In the genomic region with DNA sequence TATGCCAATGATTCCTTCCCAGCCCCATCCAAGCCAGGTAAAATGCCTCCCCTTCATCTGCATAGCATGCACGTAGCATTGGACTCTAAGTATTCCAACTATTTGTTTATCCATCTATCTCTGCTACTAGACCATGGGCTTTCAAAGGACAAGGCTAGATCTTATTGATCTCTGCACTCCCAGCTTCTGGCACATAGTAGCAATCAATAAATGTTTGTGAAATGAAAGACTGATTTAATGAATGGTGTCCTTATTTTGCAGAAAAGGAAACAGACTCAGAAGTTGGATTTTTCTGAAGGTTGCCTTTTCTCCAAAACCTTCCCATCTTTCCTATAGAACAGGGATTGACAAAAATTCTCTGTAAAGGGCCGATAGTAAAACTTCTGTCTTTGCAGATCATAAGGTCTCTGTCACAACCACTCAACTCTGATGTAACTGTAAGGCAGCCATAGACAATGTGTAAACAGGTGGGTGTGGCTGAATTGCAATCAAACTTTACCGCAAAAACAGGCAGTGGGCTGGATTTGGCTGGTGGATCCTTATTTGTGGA, we compare ENCODE assay signal across 22 cellular contexts. TPM values are rescaled to one million over a fixed set of nuclear protein-coding genes. Genes with fewer than 3 reads are reported as not detected.
DNase-seq lines count a peak whose midpoint lies in the region; ATAC-seq and TF ChIP-seq lines count a peak whose summit lies in the region.
"Had no signal": no experiment of that assay in that cellular context is flagged by ENCODE, and none has a peak within 500 bp of the region (broad histone marks: within the 10 kb centered on the region; RNA-seq: fewer than 3 reads in every experiment).

No MANE protein-coding gene starts in this region.

- H3K27ac ChIP-seq in body of pancreas (peak overlapping the region in 3 of 4 donors; percentile 21 to 72 (median 64)), right lobe of liver (peak overlapping the region in 2 of 3 donors; percentile 5 to 45), GM23248 (no peak overlapping the region), MM.1S (ENCODE audit: low read length) (no peak overlapping the region), left ventricle myocardium inferior (replicated peaks) (no peak overlapping the region)

- WGBS in body of pancreas, 2 donors: 10 to 16% methylated on average over 3 of the region's 3 CpGs
- 29% methylated on average over 3 of the region's 3 CpGs for WGBS in right lobe of liver (ENCODE audit: insufficient coverage, low coverage, low lambda C conversion rate, missing lambda C conversion rate)
- 15 to 16% methylated on average over 3 of the region's 3 CpGs for WGBS in GM23248 (ENCODE audit: low coverage in 1 of 2, low lambda C conversion rate in 2 of 2, missing lambda C conversion rate in 2 of 2), 2 experiments

- H4K20me1 ChIP-seq in GM23248 (ENCODE audit: insufficient read depth) (no peaks in the 10 kb centered on the region; the same call in 1 of the 2 replicates), MM.1S (ENCODE audit: insufficient read depth, low read length) (no peaks in the 10 kb centered on the region)

- H3K9me3 Mint-ChIP-seq in activated CD8-positive, alpha-beta memory T cell treated with anti-CD3 and anti-CD28 coated beads, Interleukin-2, amount 10 ng/mL, durations not matched to agents 7 days and 5 days (ENCODE audit: low read depth): no peaks in the 10 kb centered on the region
- H3K9me3 Mint-ChIP-seq: HFFc6 had no signal

- ATAC-seq in body of pancreas (peak; percentile 79), right lobe of liver (peak; percentile 86 to 93 (median 92))
- no peak for ATAC-seq in activated CD8-positive, alpha-beta memory T cell treated with anti-CD3 and anti-CD28 coated beads, Interleukin-2, amount 10 ng/mL, durations not matched to agents 7 days and 5 days

- H3K36me3 ChIP-seq in body of pancreas (replicated peaks in 1 of 2; ENCODE audit: insufficient read depth in 1 of 2, low read depth in 2 of 2) (no peaks in the 10 kb centered on the region), right lobe of liver (no peaks in the 10 kb centered on the region), GM23248 (ENCODE audit: low read depth) (no peaks in the 10 kb centered on the region), MM.1S (replicated peaks; ENCODE audit: insufficient read depth, low read length) (no peaks in the 10 kb centered on the region), left ventricle myocardium inferior (no peaks in the 10 kb centered on the region)
- H3K36me3 ChIP-seq: HAP-1, MG63 had no signal

- H3K27me3 ChIP-seq in body of pancreas (no peaks in the 10 kb centered on the region), right lobe of liver (no peaks in the 10 kb centered on the region), GM23248 (replicated peaks; ENCODE audit: insufficient read depth) (no peaks in the 10 kb centered on the region; the same call in 1 of the 2 replicates), MM.1S (replicated peaks; ENCODE audit: insufficient read depth, low read length) (no peaks in the 10 kb centered on the region), left ventricle myocardium inferior (ENCODE audit: low read depth) (peaks cover 77% of the 10 kb centered on the region)
- H3K27me3 ChIP-seq: MG63 had no signal

- no peak overlapping the region for H3K9ac ChIP-seq in GM23248
- no peak overlapping the region for H3K9ac ChIP-seq in MM.1S (ENCODE audit: low read length)
- H3K9ac ChIP-seq: SK-N-SH had no signal

- H3K9me2 ChIP-seq in GM23248 (ENCODE audit: insufficient read depth) (no peaks in the 10 kb centered on the region), MM.1S (replicated peaks; ENCODE audit: insufficient read depth, low read length) (no peaks in the 10 kb centered on the region)
- H3K9me2 ChIP-seq: SK-N-SH had no signal

- H3K36me3 Mint-ChIP-seq in activated CD8-positive, alpha-beta memory T cell treated with anti-CD3 and anti-CD28 coated beads, Interleukin-2, amount 10 ng/mL, durations not matched to agents 7 days and 5 days: no peaks in the 10 kb centered on the region

- H3F3A ChIP-seq in GM23248 (ENCODE audit: insufficient read depth): no peaks in the 10 kb centered on the region
- H3F3A ChIP-seq in MM.1S (ENCODE audit: insufficient read depth, low read length): no peaks in the 10 kb centered on the region

- TF ChIP-seq CTCF in body of pancreas (IDR thresholded peaks at IDR 0.05) (no peak), right lobe of liver (IDR thresholded peaks at IDR 0.05) (no peak), MM.1S (IDR thresholded peaks at IDR 0.05; ENCODE audit: low read length) (no peak), left ventricle myocardium inferior (IDR thresholded peaks at IDR 0.05; ENCODE audit: borderline replicate concordance) (no peak)

- no peak overlapping the region for H3K27ac Mint-ChIP-seq in activated CD8-positive, alpha-beta memory T cell treated with anti-CD3 and anti-CD28 coated beads, Interleukin-2, amount 10 ng/mL, durations not matched to agents 7 days and 5 days
- H3K27ac Mint-ChIP-seq: HFFc6 had no signal

- peaks cover 24% of the 10 kb centered on the region for H3K27me3 Mint-ChIP-seq in activated CD8-positive, alpha-beta memory T cell treated with anti-CD3 and anti-CD28 coated beads, Interleukin-2, amount 10 ng/mL, durations not matched to agents 7 days and 5 days

- H3K4me1 ChIP-seq in body of pancreas: no peaks in the 10 kb centered on the region
- peaks cover 0 to 9% (median 0%) of the 10 kb centered on the region in 4 donors for H3K4me1 ChIP-seq in right lobe of liver
- H3K4me1 ChIP-seq in GM23248 (ENCODE audit: insufficient read depth): no peaks in the 10 kb centered on the region
- H3K4me1 ChIP-seq in MM.1S (ENCODE audit: low read length): no peaks in the 10 kb centered on the region
- no peaks in the 10 kb centered on the region for H3K4me1 ChIP-seq in left ventricle myocardium inferior
- H3K4me1 ChIP-seq: HAP-1 had no signal

- no peaks in the 10 kb centered on the region for H3K4me1 Mint-ChIP-seq in activated CD8-positive, alpha-beta memory T cell treated with anti-CD3 and anti-CD28 coated beads, Interleukin-2, amount 10 ng/mL, durations not matched to agents 7 days and 5 days

- H3K4me3 ChIP-seq in body of pancreas (no peak overlapping the region), right lobe of liver (no peak overlapping the region), GM23248 (no peak overlapping the region), MM.1S (ENCODE audit: low read length) (no peak overlapping the region), left ventricle myocardium inferior (no peak overlapping the region)
- H3K4me3 ChIP-seq: HAP-1, MG63 had no signal

- H3K79me2 ChIP-seq in GM23248 (ENCODE audit: insufficient read depth): no peaks in the 10 kb centered on the region
- no peaks in the 10 kb centered on the region for H3K79me2 ChIP-seq in MM.1S (ENCODE audit: low read length)

- CTCF ChIA-PET in activated CD8-positive, alpha-beta memory T cell treated with anti-CD3 and anti-CD28 coated beads, Interleukin-2, amount 10 ng/mL, durations not matched to agents 7 days and 5 days (lab: Charles Lee): no interaction called here

- DNase-seq in NOMO-1 (lab: John Stamatoyannopoulos, UW; ENCODE audit: unreplicated experiment in 2 of 2) (peak; percentile 17 to 39), NOMO-1 treated with dmso at 0.1 percent for 144 hours (lab: John Stamatoyannopoulos, UW; ENCODE audit: unreplicated experiment) (no peak), body of pancreas (no peak), right lobe of liver (peak in 1 of 3 donors; percentile 51), GM23248 (no peak), MM.1S (no peak), left ventricle myocardium inferior (no peak)
- no peak for DNase-seq in activated CD8-positive, alpha-beta memory T cell treated with anti-CD3 and anti-CD28 coated beads, Interleukin-2, amount 10 ng/mL, durations not matched to agents 7 days and 5 days
- DNase-seq: 8988T, ACHN, GOT3, HFFc6, KG1, NCI-H1092, NCI-H1436, NCI-H187, NCI-H2081 treated with DMSO at 0.1 percent for 48 hours, NCI-H524, SK-N-SH, SW 1271 had no signal

- H2AFZ ChIP-seq in GM23248: no peak overlapping the region
- H2AFZ ChIP-seq in MM.1S (ENCODE audit: low read length): no peak overlapping the region

- in situ Hi-C loops in GM23248 (cut with MboI): no loop called here

- no peak for TF ChIP-seq POLR2A in body of pancreas (IDR thresholded peaks at IDR 0.05)
- no peak for TF ChIP-seq POLR2A in right lobe of liver (IDR thresholded peaks at IDR 0.05)

- H3K4me2 ChIP-seq in GM23248 (ENCODE audit: unreplicated experiment) (no peak overlapping the region), MM.1S (ENCODE audit: low read depth, low read length) (no peak overlapping the region)
- H3K4me2 ChIP-seq: SK-N-SH had no signal

- intact Hi-C loops in body of pancreas (cut with DNase I) (no loop called here), right lobe of liver (cut with DNase I) (no loop called here), left ventricle myocardium inferior (cut with micrococcal nuclease) (no loop called here)

- no peak overlapping the region for H3K4me3 Mint-ChIP-seq in activated CD8-positive, alpha-beta memory T cell treated with anti-CD3 and anti-CD28 coated beads, Interleukin-2, amount 10 ng/mL, durations not matched to agents 7 days and 5 days
- H3K4me3 Mint-ChIP-seq: HFFc6 had no signal

- no peaks in the 10 kb centered on the region for H3K9me3 ChIP-seq in body of pancreas
- no peaks in the 10 kb centered on the region for H3K9me3 ChIP-seq in right lobe of liver
- H3K9me3 ChIP-seq in GM23248 (ENCODE audit: low read depth): no peaks in the 10 kb centered on the region
- no peaks in the 10 kb centered on the region for H3K9me3 ChIP-seq in MM.1S (replicated peaks; ENCODE audit: insufficient read depth, low read length)
- H3K9me3 ChIP-seq in left ventricle myocardium inferior (replicated peaks): no peaks in the 10 kb centered on the region
- H3K9me3 ChIP-seq: HAP-1, MG63, SK-N-SH had no signal

RNA-seq across cellular contexts. Expression of gene CMTR2, which starts 7.5 kb away (rescaled TPM):
- total RNA-seq in body of pancreas: 10 to 100 TPM in 1 of 2 donors, 1 to 10 TPM in 1; 7.3 to 20.2 TPM
- total RNA-seq in right lobe of liver: 10 to 100 TPM in 3 of 6 experiments, 1 to 10 TPM in 3; 8.4 to 15.9 (median 10.5) TPM
- 29.1 and 43.5 TPM in 2 replicates for total RNA-seq in GM23248 (2014; rRNA removed; shearing (Covaris generic))
- polyA plus RNA-seq in GM23248 (2016; fragmentation: Nextera tagmentation; extraction: Ambion mirVana): 12.6 and 13.7 TPM in 2 replicates
- 10 to 100 TPM; 16.1 to 20.8 TPM for total RNA-seq in activated CD8-positive, alpha-beta memory T cell treated with anti-CD3 and anti-CD28 coated beads, Interleukin-2, amount 10 ng/mL, durations not matched to agents 7 days and 5 days
- total RNA-seq in left ventricle myocardium inferior: 9.3 TPM

Comparison
In these comparisons a context has a peak if more than half of its experiments do, and no peak if none do; other contexts are left out.
1. DNase-seq: peak in NOMO-1 (2 of 2); none in NOMO-1 treated with dmso at 0.1 percent for 144 hours (single experiment), body of pancreas (0 of 4), GM23248 (single experiment), activated CD8-positive, alpha-beta memory T cell treated with anti-CD3 and anti-CD28 coated beads, Interleukin-2, amount 10 ng/mL, durations not matched to agents 7 days and 5 days (single experiment), MM.1S (single experiment) and left ventricle myocardium inferior (single experiment).
2. H3K27ac ChIP-seq: peak in body of pancreas (3 of 4) and right lobe of liver (2 of 3); none in GM23248 (single experiment), MM.1S (single experiment) and left ventricle myocardium inferior (single experiment).